2 cellular contexts compared by ENCODE assay signal in the genomic region with DNA sequence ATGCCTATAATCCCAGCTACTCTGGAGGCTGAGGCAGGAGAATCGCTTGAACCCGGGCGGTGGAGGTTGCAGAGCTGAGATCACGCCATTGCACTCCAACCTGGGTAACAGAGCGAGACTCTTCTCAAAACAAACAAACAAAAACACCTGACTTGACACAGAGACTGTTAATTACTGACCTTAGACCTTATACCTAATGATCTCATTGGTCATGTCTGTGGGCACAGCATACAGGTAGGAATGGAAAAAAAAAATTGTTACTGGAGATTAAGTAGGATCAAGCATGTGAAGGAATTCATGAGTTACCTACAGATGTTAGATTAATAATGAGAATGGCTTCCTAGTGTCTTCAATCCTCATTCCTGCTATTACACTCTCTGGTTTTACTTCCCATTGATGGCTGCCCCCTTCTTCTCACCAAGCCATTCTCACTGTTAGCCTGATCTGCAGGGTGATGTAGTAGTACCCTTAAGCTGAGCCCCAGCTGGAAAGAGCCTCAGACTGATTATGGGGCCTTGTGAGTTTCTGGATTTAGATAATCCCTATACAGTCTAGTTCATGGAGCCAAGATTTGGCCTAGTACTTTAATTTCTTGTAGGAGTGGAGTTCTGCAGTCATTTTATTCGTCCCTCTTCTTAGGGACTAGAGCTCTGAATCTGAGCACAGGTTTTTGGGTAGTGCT.
TF ChIP-seq lines count a peak whose summit lies in the region.

No MANE protein-coding gene starts in this region.

TF ChIP-seq in GM23338, 12 proteins besides CTCF, POLR2A, EP300 and RAD21 (continued from another document):
- TF ChIP-seq, protein P1, sequence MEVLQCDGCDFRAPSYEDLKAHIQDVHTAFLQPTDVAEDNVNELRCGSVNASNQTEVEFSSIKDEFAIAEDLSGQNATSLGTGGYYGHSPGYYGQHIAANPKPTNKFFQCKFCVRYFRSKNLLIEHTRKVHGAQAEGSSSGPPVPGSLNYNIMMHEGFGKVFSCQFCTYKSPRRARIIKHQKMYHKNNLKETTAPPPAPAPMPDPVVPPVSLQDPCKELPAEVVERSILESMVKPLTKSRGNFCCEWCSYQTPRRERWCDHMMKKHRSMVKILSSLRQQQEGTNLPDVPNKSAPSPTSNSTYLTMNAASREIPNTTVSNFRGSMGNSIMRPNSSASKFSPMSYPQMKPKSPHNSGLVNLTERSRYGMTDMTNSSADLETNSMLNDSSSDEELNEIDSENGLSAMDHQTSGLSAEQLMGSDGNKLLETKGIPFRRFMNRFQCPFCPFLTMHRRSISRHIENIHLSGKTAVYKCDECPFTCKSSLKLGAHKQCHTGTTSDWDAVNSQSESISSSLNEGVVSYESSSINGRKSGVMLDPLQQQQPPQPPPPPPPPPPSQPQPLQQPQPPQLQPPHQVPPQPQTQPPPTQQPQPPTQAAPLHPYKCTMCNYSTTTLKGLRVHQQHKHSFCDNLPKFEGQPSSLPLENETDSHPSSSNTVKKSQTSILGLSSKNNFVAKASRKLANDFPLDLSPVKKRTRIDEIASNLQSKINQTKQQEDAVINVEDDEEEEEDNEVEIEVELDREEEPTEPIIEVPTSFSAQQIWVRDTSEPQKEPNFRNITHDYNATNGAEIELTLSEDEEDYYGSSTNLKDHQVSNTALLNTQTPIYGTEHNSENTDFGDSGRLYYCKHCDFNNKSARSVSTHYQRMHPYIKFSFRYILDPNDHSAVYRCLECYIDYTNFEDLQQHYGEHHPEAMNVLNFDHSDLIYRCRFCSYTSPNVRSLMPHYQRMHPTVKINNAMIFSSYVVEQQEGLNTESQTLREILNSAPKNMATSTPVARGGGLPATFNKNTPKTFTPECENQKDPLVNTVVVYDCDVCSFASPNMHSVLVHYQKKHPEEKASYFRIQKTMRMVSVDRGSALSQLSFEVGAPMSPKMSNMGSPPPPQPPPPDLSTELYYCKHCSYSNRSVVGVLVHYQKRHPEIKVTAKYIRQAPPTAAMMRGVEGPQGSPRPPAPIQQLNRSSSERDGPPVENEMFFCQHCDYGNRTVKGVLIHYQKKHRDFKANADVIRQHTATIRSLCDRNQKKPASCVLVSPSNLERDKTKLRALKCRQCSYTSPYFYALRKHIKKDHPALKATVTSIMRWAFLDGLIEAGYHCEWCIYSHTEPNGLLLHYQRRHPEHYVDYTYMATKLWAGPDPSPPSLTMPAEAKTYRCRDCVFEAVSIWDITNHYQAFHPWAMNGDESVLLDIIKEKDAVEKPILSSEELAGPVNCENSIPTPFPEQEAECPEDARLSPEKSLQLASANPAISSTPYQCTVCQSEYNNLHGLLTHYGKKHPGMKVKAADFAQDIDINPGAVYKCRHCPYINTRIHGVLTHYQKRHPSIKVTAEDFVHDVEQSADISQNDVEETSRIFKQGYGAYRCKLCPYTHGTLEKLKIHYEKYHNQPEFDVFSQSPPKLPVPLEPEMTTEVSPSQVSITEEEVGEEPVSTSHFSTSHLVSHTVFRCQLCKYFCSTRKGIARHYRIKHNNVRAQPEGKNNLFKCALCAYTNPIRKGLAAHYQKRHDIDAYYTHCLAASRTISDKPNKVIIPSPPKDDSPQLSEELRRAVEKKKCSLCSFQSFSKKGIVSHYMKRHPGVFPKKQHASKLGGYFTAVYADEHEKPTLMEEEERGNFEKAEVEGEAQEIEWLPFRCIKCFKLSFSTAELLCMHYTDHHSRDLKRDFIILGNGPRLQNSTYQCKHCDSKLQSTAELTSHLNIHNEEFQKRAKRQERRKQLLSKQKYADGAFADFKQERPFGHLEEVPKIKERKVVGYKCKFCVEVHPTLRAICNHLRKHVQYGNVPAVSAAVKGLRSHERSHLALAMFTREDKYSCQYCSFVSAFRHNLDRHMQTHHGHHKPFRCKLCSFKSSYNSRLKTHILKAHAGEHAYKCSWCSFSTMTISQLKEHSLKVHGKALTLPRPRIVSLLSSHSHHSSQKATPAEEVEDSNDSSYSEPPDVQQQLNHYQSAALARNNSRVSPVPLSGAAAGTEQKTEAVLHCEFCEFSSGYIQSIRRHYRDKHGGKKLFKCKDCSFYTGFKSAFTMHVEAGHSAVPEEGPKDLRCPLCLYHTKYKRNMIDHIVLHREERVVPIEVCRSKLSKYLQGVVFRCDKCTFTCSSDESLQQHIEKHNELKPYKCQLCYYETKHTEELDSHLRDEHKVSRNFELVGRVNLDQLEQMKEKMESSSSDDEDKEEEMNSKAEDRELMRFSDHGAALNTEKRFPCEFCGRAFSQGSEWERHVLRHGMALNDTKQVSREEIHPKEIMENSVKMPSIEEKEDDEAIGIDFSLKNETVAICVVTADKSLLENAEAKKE (CRISPR knock-in tag; IDR thresholded peaks at IDR 0.05) = no peak
- no peak for TF ChIP-seq EZH2phosphoT487 (IDR thresholded peaks at IDR 0.05; ENCODE audit: unreplicated experiment)
TF ChIP-seq in GM23338: peak in this region for 0.

TF ChIP-seq in WTC11, 78 proteins besides CTCF, POLR2A, EP300 and RAD21 (continued from another document):
- TF ChIP-seq, protein P2, sequence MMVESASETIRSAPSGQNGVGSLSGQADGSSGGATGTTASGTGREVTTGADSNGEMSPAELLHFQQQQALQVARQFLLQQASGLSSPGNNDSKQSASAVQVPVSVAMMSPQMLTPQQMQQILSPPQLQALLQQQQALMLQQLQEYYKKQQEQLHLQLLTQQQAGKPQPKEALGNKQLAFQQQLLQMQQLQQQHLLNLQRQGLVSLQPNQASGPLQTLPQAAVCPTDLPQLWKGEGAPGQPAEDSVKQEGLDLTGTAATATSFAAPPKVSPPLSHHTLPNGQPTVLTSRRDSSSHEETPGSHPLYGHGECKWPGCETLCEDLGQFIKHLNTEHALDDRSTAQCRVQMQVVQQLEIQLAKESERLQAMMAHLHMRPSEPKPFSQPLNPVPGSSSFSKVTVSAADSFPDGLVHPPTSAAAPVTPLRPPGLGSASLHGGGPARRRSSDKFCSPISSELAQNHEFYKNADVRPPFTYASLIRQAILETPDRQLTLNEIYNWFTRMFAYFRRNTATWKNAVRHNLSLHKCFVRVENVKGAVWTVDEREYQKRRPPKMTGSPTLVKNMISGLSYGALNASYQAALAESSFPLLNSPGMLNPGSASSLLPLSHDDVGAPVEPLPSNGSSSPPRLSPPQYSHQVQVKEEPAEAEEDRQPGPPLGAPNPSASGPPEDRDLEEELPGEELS (CRISPR knock-in tag; IDR thresholded peaks at IDR 0.05) = no peak
- TF ChIP-seq ZNF396 (CRISPR knock-in tag; IDR thresholded peaks at IDR 0.05; ENCODE audit: borderline replicate concordance) = no peak
